Comparison of ENCODE assay signal across 25 cellular contexts in genomic region chr9:108861464-108861863, GRCh38. TPM values are rescaled to one million over a fixed set of nuclear protein-coding genes. Genes with fewer than 3 reads are reported as not detected.
"Had no signal": no experiment of that assay in that cellular context is flagged by ENCODE, and none has a peak within 500 bp of the region (broad histone marks: within the 10 kb centered on the region; RNA-seq: fewer than 3 reads in every experiment).

No MANE protein-coding gene starts in this region.

- DNase-seq: colonic mucosa; dermis blood vessel endothelial cell; esophagus squamous epithelium; foreskin fibroblast; immature natural killer cell; kidney; left cardiac atrium; left ventricle myocardium superior; mammary epithelial cell; naive thymus-derived CD4-positive, alpha-beta T cell; nephron progenitor cell; nucleus accumbens; ovary; right cardiac atrium; stimulated activated CD4-positive, alpha-beta T cell treated with anti-CD3 and anti-CD28 coated beads, Interleukin-4, amount 100 ng/mL, for 24 hours; stomach; uterus had no signal

- H3K27me3 Mint-ChIP-seq: stimulated activated memory B cell treated with anti-CD40 and anti-IgM and Interleukin-4, amounts not matched to agents 10 μg/mL and 1 μg/mL and 100 μg/mL, for 72 hours had no signal

- H3K27ac Mint-ChIP-seq: immature natural killer cell; nephron progenitor cell; progenitor cell of endocrine pancreas; stimulated activated memory B cell treated with anti-CD40 and anti-IgM and Interleukin-4, amounts not matched to agents 10 μg/mL and 1 μg/mL and 100 μg/mL, for 72 hours; type B pancreatic cell had no signal

- H3K4me3 Mint-ChIP-seq: immature natural killer cell; naive thymus-derived CD4-positive, alpha-beta T cell; nephron progenitor cell; stimulated activated memory B cell treated with anti-CD40 and anti-IgM and Interleukin-4, amounts not matched to agents 10 μg/mL and 1 μg/mL and 100 μg/mL, for 72 hours; type B pancreatic cell had no signal

- ATAC-seq: gastroesophageal sphincter; left cardiac atrium; left ventricle myocardium superior; naive thymus-derived CD4-positive, alpha-beta T cell; right cardiac atrium; stimulated activated memory B cell treated with anti-CD40 and anti-IgM and Interleukin-4, amounts not matched to agents 10 μg/mL and 1 μg/mL and 100 μg/mL, for 72 hours had no signal

- H3K4me1 Mint-ChIP-seq: immature natural killer cell; naive thymus-derived CD4-positive, alpha-beta T cell; nephron progenitor cell; stimulated activated memory B cell treated with anti-CD40 and anti-IgM and Interleukin-4, amounts not matched to agents 10 μg/mL and 1 μg/mL and 100 μg/mL, for 72 hours had no signal

- H3K9me3 Mint-ChIP-seq: immature natural killer cell; nephron progenitor cell; stimulated activated memory B cell treated with anti-CD40 and anti-IgM and Interleukin-4, amounts not matched to agents 10 μg/mL and 1 μg/mL and 100 μg/mL, for 72 hours had no signal

- H3K36me3 Mint-ChIP-seq: immature natural killer cell; naive thymus-derived CD4-positive, alpha-beta T cell; stimulated activated memory B cell treated with anti-CD40 and anti-IgM and Interleukin-4, amounts not matched to agents 10 μg/mL and 1 μg/mL and 100 μg/mL, for 72 hours; type B pancreatic cell had no signal

RNA-seq across cellular contexts. Expression of gene ACTL7A, which starts 0.6 kb away (rescaled TPM):
- total RNA-seq: cerebellum; colonic mucosa; dermis blood vessel endothelial cell; epithelial cell of proximal tubule; esophagus squamous epithelium; gastroesophageal sphincter; kidney; left cardiac atrium; left ventricle myocardium superior; mammary epithelial cell; mesenteric fat pad; mononuclear cell; naive thymus-derived CD4-positive, alpha-beta T cell; ovary; progenitor cell of endocrine pancreas; right cardiac atrium; stomach; uterus had no signal

RNA-seq across cellular contexts. Expression of gene ACTL7B, which starts 5.7 kb away (rescaled TPM):
- total RNA-seq: cerebellum, colonic mucosa, dermis blood vessel endothelial cell, epithelial cell of proximal tubule, esophagus squamous epithelium, gastroesophageal sphincter, kidney, left cardiac atrium, left ventricle myocardium superior, mammary epithelial cell, mesenteric fat pad, right cardiac atrium, stomach, uterus had no signal
